ENCODE assay signal across 22 cellular contexts in genomic region chr12:29565727-29566126, GRCh38.
"Had no signal": no experiment of that assay in that cellular context is flagged by ENCODE, and none has a peak within 500 bp of the region (broad histone marks: within the 10 kb centered on the region; RNA-seq: fewer than 3 reads in every experiment).

No MANE protein-coding gene starts in this region.

- H3K27me3 Mint-ChIP-seq: activated B cell treated with CpG ODN at 0.5 μM for 24 hours had no signal

- H3K36me3 ChIP-seq: adrenal gland, sigmoid colon, upper lobe of left lung had no signal

- H3K4me3 Mint-ChIP-seq: activated B cell treated with CpG ODN at 0.5 μM for 24 hours; activated CD4-positive, alpha-beta T cell treated with anti-CD3 and anti-CD28 coated beads for 36 hours; activated naive CD8-positive, alpha-beta T cell; activated T-cell treated with anti-CD3 and anti-CD28 coated beads, Interleukin-2, amount 50 U/mL, for 24 hours; activated T-helper 17 cell treated with anti-CD3 and anti-CD28 coated beads, Interleukin-2, amount 50 U/mL, for 72 hours; central memory CD8-positive, alpha-beta T cell; nephron progenitor cell had no signal

- H3K36me3 Mint-ChIP-seq: activated naive CD8-positive, alpha-beta T cell had no signal

- H3K4me3 ChIP-seq: adrenal gland, esophagus muscularis mucosa, sigmoid colon, smooth muscle cell, upper lobe of left lung had no signal

- H3K9me3 Mint-ChIP-seq: activated B cell treated with CpG ODN at 0.5 μM for 24 hours; activated T-cell treated with anti-CD3 and anti-CD28 coated beads, Interleukin-2, amount 50 U/mL, for 24 hours; activated T-helper 17 cell treated with anti-CD3 and anti-CD28 coated beads, Interleukin-2, amount 50 U/mL, for 72 hours; central memory CD8-positive, alpha-beta T cell had no signal

- H3K27ac ChIP-seq: esophagus muscularis mucosa, sigmoid colon had no signal

- H3K9me3 ChIP-seq: adrenal gland, esophagus muscularis mucosa, sigmoid colon, upper lobe of left lung had no signal

- H3K4me1 Mint-ChIP-seq: activated B cell treated with CpG ODN at 0.5 μM for 24 hours; activated T-helper 17 cell treated with anti-CD3 and anti-CD28 coated beads, Interleukin-2, amount 50 U/mL, for 72 hours; central memory CD8-positive, alpha-beta T cell had no signal

- H3K27me3 ChIP-seq: adrenal gland, esophagus muscularis mucosa, sigmoid colon, upper lobe of left lung had no signal

- DNase-seq: activated B cell treated with CpG ODN at 0.5 μM for 24 hours; activated CD4-positive, alpha-beta T cell treated with anti-CD3 and anti-CD28 coated beads for 36 hours; activated CD4-positive, alpha-beta T cell treated with anti-CD3 and anti-CD28 coated beads, Interleukin-2, amount 50 U/mL, for 4 hours; activated CD8-positive, alpha-beta memory T cell treated with anti-CD3 and anti-CD28 coated beads for 24 hours; activated CD8-positive, alpha-beta memory T cell treated with anti-CD3 and anti-CD28 coated beads, Interleukin-2, amount 50 U/mL, for 4 hours; activated naive CD4-positive, alpha-beta T cell; activated T-cell treated with anti-CD3 and anti-CD28 coated beads, Interleukin-2, amount 50 U/mL, for 24 hours; adrenal gland; effector memory CD4-positive, alpha-beta T cell; glutamatergic neuron; hippocampal formation; nephron progenitor cell; sigmoid colon; stimulated activated CD4-positive, alpha-beta T cell treated with anti-CD3 and anti-CD28 coated beads, Interleukin-4, amount 100 ng/mL, for 1 hour; stimulated activated naive CD4-positive, alpha-beta T cell treated with Interleukin-2 at 50 U/mL for 16 hours; T-helper 1 cell had no signal

- ATAC-seq: activated CD4-positive, alpha-beta T cell treated with anti-CD3 and anti-CD28 coated beads for 36 hours; activated T-helper 17 cell treated with anti-CD3 and anti-CD28 coated beads, Interleukin-2, amount 50 U/mL, for 72 hours had no signal

- H3K27ac Mint-ChIP-seq: activated B cell treated with CpG ODN at 0.5 μM for 24 hours; activated CD4-positive, alpha-beta T cell treated with anti-CD3 and anti-CD28 coated beads for 36 hours; activated naive CD8-positive, alpha-beta T cell; activated T-cell treated with anti-CD3 and anti-CD28 coated beads, Interleukin-2, amount 50 U/mL, for 24 hours; activated T-helper 17 cell treated with anti-CD3 and anti-CD28 coated beads, Interleukin-2, amount 50 U/mL, for 72 hours had no signal
